Comparison of ENCODE assay signal across 1 cellular context in genomic region chr2:70431948-70432347, GRCh38.
TF ChIP-seq lines count a peak whose summit lies in the region.

No MANE protein-coding gene starts in this region.

TF ChIP-seq in K562, 482 proteins besides CTCF, POLR2A, EP300 and RAD21 (continued from another document):
- TF ChIP-seq SAP30 (IDR thresholded peaks at IDR 0.05; ENCODE audit: borderline replicate concordance, insufficient read depth, low read depth, low read length, poor library complexity, severe bottlenecking) = no peak
- no peak for TF ChIP-seq TBL1XR1 (IDR thresholded peaks at IDR 0.05; ENCODE audit: low read length in 2 of 2)
